ENCODE assay signal across 25 cellular contexts in genomic region chr4:54556587-54556986, GRCh38.
"Had no signal": no experiment of that assay in that cellular context is flagged by ENCODE, and none has a peak within 500 bp of the region (broad histone marks: within the 10 kb centered on the region; RNA-seq: fewer than 3 reads in every experiment).

No MANE protein-coding gene starts in this region.

- H3K27ac ChIP-seq: prostate gland, right atrium auricular region, thoracic aorta, tibial nerve, upper lobe of right lung, uterus had no signal

- H3K4me3 Mint-ChIP-seq: immature natural killer cell; memory B cell; mesothelial cell of epicardium; naive thymus-derived CD8-positive, alpha-beta T cell; nephron progenitor cell; stimulated activated effector memory CD8-positive, alpha-beta T cell treated with anti-CD3 and anti-CD28 coated beads, Interleukin-12 subunit alpha, Interleukin-12 subunit beta, amount 100 ng/mL, for 72 hours had no signal

- H3K4me1 Mint-ChIP-seq: immature natural killer cell; memory B cell; mesothelial cell of epicardium; naive thymus-derived CD8-positive, alpha-beta T cell; nephron progenitor cell; stimulated activated effector memory CD8-positive, alpha-beta T cell treated with anti-CD3 and anti-CD28 coated beads, Interleukin-12 subunit alpha, Interleukin-12 subunit beta, amount 100 ng/mL, for 72 hours had no signal

- H3K4me1 ChIP-seq: prostate gland, right atrium auricular region, upper lobe of right lung, uterus had no signal

- H3K27me3 ChIP-seq: right atrium auricular region, tibial nerve, upper lobe of right lung, uterus had no signal

- H3K9me3 Mint-ChIP-seq: immature natural killer cell; memory B cell; mesothelial cell of epicardium; naive thymus-derived CD8-positive, alpha-beta T cell; nephron progenitor cell; stimulated activated effector memory CD8-positive, alpha-beta T cell treated with anti-CD3 and anti-CD28 coated beads, Interleukin-12 subunit alpha, Interleukin-12 subunit beta, amount 100 ng/mL, for 72 hours had no signal

- H3K9me3 ChIP-seq: prostate gland, right atrium auricular region, thoracic aorta, tibial nerve, upper lobe of right lung, uterus had no signal

- DNase-seq: cortex of kidney; effector CD4-positive, alpha-beta T cell; hypothalamus; immature natural killer cell; islet precursor cell; kidney glomerular epithelial cell; left ventricle myocardium superior; naive thymus-derived CD8-positive, alpha-beta T cell; nephron progenitor cell; nucleus accumbens; stimulated activated CD4-positive, alpha-beta T cell treated with anti-CD3 and anti-CD28 coated beads, Interleukin-2, amount 100 ng/mL, for 24 hours; stimulated activated CD4-positive, alpha-beta T cell treated with anti-CD3 and anti-CD28 coated beads, Interleukin-4, amount 100 ng/mL, for 24 hours; stimulated activated naive CD8-positive, alpha-beta T cell treated with anti-CD3 and anti-CD28 coated beads, Interleukin-15, Interleukin-2, amounts not matched to agents 100 U/mL and 50 U/mL, for 24 hours; upper lobe of right lung; uterus had no signal

- FAIRE-seq: frontal cortex had no signal

- H3K4me3 ChIP-seq: lung, prostate gland, right atrium auricular region, thoracic aorta, tibial nerve, upper lobe of right lung, uterus had no signal

- H3K36me3 Mint-ChIP-seq: immature natural killer cell; memory B cell; mesothelial cell of epicardium; naive thymus-derived CD8-positive, alpha-beta T cell; stimulated activated effector memory CD8-positive, alpha-beta T cell treated with anti-CD3 and anti-CD28 coated beads, Interleukin-12 subunit alpha, Interleukin-12 subunit beta, amount 100 ng/mL, for 72 hours had no signal

- ATAC-seq: left ventricle myocardium superior; naive thymus-derived CD8-positive, alpha-beta T cell; sciatic nerve; stimulated activated effector memory CD8-positive, alpha-beta T cell treated with anti-CD3 and anti-CD28 coated beads, Interleukin-12 subunit alpha, Interleukin-12 subunit beta, amount 100 ng/mL, for 72 hours; stimulated activated naive CD8-positive, alpha-beta T cell treated with anti-CD3 and anti-CD28 coated beads, Interleukin-15, Interleukin-2, amounts not matched to agents 100 U/mL and 50 U/mL, for 24 hours; upper lobe of right lung had no signal

- H3K36me3 ChIP-seq: prostate gland, right atrium auricular region, thoracic aorta, tibial nerve, upper lobe of right lung, uterus had no signal
